Comparison of ENCODE assay signal across 13 cellular contexts in the genomic region with DNA sequence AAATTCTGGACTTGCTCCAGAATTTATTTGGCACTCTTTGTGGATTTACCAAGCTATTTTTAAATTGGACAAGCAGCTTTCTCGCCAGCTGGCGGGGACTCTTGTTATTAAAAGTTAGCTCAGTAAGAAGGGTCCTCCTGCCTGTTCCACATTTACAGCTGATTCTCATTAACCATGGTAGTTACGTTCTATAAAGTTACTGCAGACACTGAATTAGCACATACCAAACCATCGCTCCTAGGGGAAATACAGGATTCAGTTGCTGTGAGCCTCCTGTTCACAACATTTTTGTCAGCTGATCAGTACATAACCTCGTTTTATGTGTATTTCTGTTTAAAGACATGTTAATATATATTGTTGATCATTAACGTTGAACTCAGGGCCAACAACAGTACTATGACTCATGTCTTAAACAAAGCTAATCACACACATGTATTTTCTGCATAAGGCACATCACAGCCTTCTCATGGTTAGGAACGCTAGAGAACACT. TPM values are rescaled to one million over a fixed set of nuclear protein-coding genes. Genes with fewer than 3 reads are reported as not detected.
A peak's percentile ranks its signal among the peaks of the same experiment; 100 is the strongest.
DNase-seq lines count a peak whose midpoint lies in the region; ATAC-seq, FAIRE-seq and TF ChIP-seq lines count a peak whose summit lies in the region.
"Had no signal": no experiment of that assay in that cellular context is flagged by ENCODE, and none has a peak within 500 bp of the region (broad histone marks: within the 10 kb centered on the region; RNA-seq: fewer than 3 reads in every experiment).

No MANE protein-coding gene starts in this region.

- H3K36me3 ChIP-seq in psoas muscle (ENCODE audit: insufficient read depth in 1 of 2, low read depth in 1 of 2) (peaks cover 3 to 28% of the 10 kb centered on the region in 2 donors), colonic mucosa (no peaks in the 10 kb centered on the region)

- no peaks in the 10 kb centered on the region for H3K27me3 ChIP-seq in psoas muscle (ENCODE audit: insufficient read depth in 3 of 3, low read length in 2 of 3)
- no peaks in the 10 kb centered on the region for H3K27me3 ChIP-seq in colonic mucosa

- H3K4me1 ChIP-seq in psoas muscle, result peaks cover 40% of the 10 kb centered on the region
- H3K4me1 ChIP-seq in colonic mucosa, result peaks cover 7% of the 10 kb centered on the region

- ATAC-seq in psoas muscle, result peak in 2 of 4 donors; percentile 11 to 12
- ATAC-seq in HG02981 (IDR thresholded peaks at IDR 0.05; ENCODE audit: unreplicated experiment), result no peak

- H3K27ac ChIP-seq in psoas muscle, result peak overlapping the region; percentile 72
- no peak overlapping the region for H3K27ac ChIP-seq in colonic mucosa

- H3K9me3 ChIP-seq in psoas muscle (no peaks in the 10 kb centered on the region), colonic mucosa (no peaks in the 10 kb centered on the region)

- 4 to 13% (median 9%) methylated on average over 7 of the region's 7 CpGs for WGBS in psoas muscle, 3 donors

- intact Hi-C loops in psoas muscle (cut with DNase I) (no loop called here), colonic mucosa (cut with DNase I) (no loop called here)

- H3K4me3 ChIP-seq in AG10803 (ENCODE audit: low read length) (no peak overlapping the region), fibroblast of pulmonary artery (replicated peaks; ENCODE audit: low read depth, low read length) (no peak overlapping the region), psoas muscle (peak overlapping the region; percentile 33), colonic mucosa (no peak overlapping the region)

- TF ChIP-seq CTCF in AG10803 (conservative IDR thresholded peaks at IDR 0.05; ENCODE audit: low read length), result no peak
- TF ChIP-seq CTCF in fibroblast of pulmonary artery (IDR thresholded peaks at IDR 0.05; ENCODE audit: low read length, missing control alignments), result no peak
- TF ChIP-seq CTCF in psoas muscle (IDR thresholded peaks at IDR 0.05), result no peak
- TF ChIP-seq CTCF in colonic mucosa (IDR thresholded peaks at IDR 0.05), result no peak
- no peak for TF ChIP-seq CTCF in D721Med (IDR thresholded peaks at IDR 0.05; ENCODE audit: insufficient read depth, missing control alignments)

- no peak overlapping the region for H3K9ac ChIP-seq in colonic mucosa (ENCODE audit: low read depth in 2 of 2, low read length in 2 of 2)

- peak; percentile 80 for DNase-seq in AG10803 (ENCODE audit: low read depth)
- peak; percentile 14 for DNase-seq in NCI-H345 treated with DMSO at 0.1 percent for 48 hours (lab: John Stamatoyannopoulos, UW; ENCODE audit: unreplicated experiment)
- DNase-seq in fibroblast of pulmonary artery (ENCODE audit: low read depth), result peak; percentile 32
- peak; percentile 31 to 77 for DNase-seq in psoas muscle
- no peak for DNase-seq in activated CD4-positive, alpha-beta T cell treated with anti-CD3 and anti-CD28 coated beads for 48 hours
- no peak for DNase-seq in colonic mucosa
- DNase-seq in D721Med (ENCODE audit: insufficient read length, low spot score), result no peak
- DNase-seq: activated T-cell treated with anti-CD3 and anti-CD28 coated beads for 4 hours, GOT3, occipital lobe had no signal

- FAIRE-seq in D721Med (lab: Jason Lieb, UNC), result no peak
- FAIRE-seq: astrocyte had no signal

RNA-seq across cellular contexts. Expression of a gene that starts 4.2 kb away (rescaled TPM):
- 10 to 100 TPM; 25.7 to 57.3 (median 39.4) TPM for total RNA-seq in psoas muscle
- 10 to 100 TPM; 26.7 to 50.8 (median 32.2) TPM for polyA plus RNA-seq in psoas muscle
- total RNA-seq in colonic mucosa, result 10 to 100 TPM; 25.6 to 58.2 TPM

RNA-seq across cellular contexts. Expression of a gene that starts 12.1 kb away (rescaled TPM):
- total RNA-seq in psoas muscle (1 to 10 TPM in 1 of 4 donors, under 1 TPM in 3; 0.12 to 2.1 (median 0.24) TPM), colonic mucosa (1 to 10 TPM; 4.2 to 5.1 TPM)
- polyA plus RNA-seq in psoas muscle, result under 1 TPM in 2 of 3 donors, not detected in 1; 0.01 to 0.03 TPM
- total RNA-seq: astrocyte, epithelial cell of proximal tubule had no signal

RNA-seq across cellular contexts. Expression of a gene that starts 48.7 kb away (rescaled TPM):
- total RNA-seq in psoas muscle, result not detected
- not detected for polyA plus RNA-seq in psoas muscle
- total RNA-seq in colonic mucosa, result under 1 TPM; 0.25 to 0.27 TPM
- total RNA-seq: astrocyte, epithelial cell of proximal tubule, occipital lobe had no signal

Comparison
In these comparisons a context has a peak if more than half of its experiments do, and no peak if none do; other contexts are left out.
1. DNase-seq: peak in AG10803 (single experiment), NCI-H345 treated with DMSO at 0.1 percent for 48 hours (single experiment), fibroblast of pulmonary artery (single experiment) and psoas muscle (2 of 2); none in activated CD4-positive, alpha-beta T cell treated with anti-CD3 and anti-CD28 coated beads for 48 hours (single experiment), colonic mucosa (single experiment) and D721Med (single experiment).